Comparison of ENCODE assay signal across 15 cellular contexts in genomic region chr3:5251196-5251583, GRCh38.
A peak's percentile ranks its signal among the peaks of the same experiment; 100 is the strongest.
DNase-seq lines count a peak whose midpoint lies in the region; ATAC-seq, FAIRE-seq and TF ChIP-seq lines count a peak whose summit lies in the region.
"Had no signal": no experiment of that assay in that cellular context is flagged by ENCODE, and none has a peak within 500 bp of the region (broad histone marks: within the 10 kb centered on the region; RNA-seq: fewer than 3 reads in every experiment).

No MANE protein-coding gene starts in this region.

- H3K4me2 ChIP-seq in astrocyte (ENCODE audit: low read length), result peak overlapping the region; percentile 74
- H3K4me2 ChIP-seq: BLaER1 had no signal

- 38 to 52% methylated on average over 5 to 6 of the region's 6 CpGs for WGBS in gastroesophageal sphincter (ENCODE audit: low coverage in 1 of 2), 2 donors
- WGBS in sigmoid colon, 2 donors, result 11 to 60% methylated on average over 6 of the region's 6 CpGs

- H3K27me3 Mint-ChIP-seq in Caco-2 (ENCODE audit: insufficient read depth, unreplicated experiment) (no peaks in the 10 kb centered on the region), astrocyte (ENCODE audit: low read depth, unreplicated experiment) (no peaks in the 10 kb centered on the region)
- H3K27me3 Mint-ChIP-seq: activated CD4-positive, alpha-beta memory T cell treated with anti-CD3 and anti-CD28 coated beads, Interleukin-2, amount 10 ng/mL, durations not matched to agents 7 days and 5 days had no signal

- peak overlapping the region; percentile 42 for H2AFZ ChIP-seq in astrocyte (ENCODE audit: low read depth, low read length)

- H3K27ac ChIP-seq in astrocyte (ENCODE audit: low read depth, low read length), result no peak overlapping the region
- H3K27ac ChIP-seq in gastroesophageal sphincter, result no peak overlapping the region
- no peak overlapping the region for H3K27ac ChIP-seq in sigmoid colon
- H3K27ac ChIP-seq: BLaER1, neutrophil had no signal

- H3K79me2 ChIP-seq in astrocyte (ENCODE audit: insufficient read depth, low read length), result no peaks in the 10 kb centered on the region

- DNase-seq in Caco-2, result no peak
- DNase-seq in astrocyte (ENCODE audit: low read depth), result no peak
- DNase-seq in sigmoid colon, result no peak
- DNase-seq in retina, result no peak
- no peak for DNase-seq in GM12892 (ENCODE audit: insufficient read length)
- DNase-seq in SHP77 (lab: John Stamatoyannopoulos, UW), result no peak
- DNase-seq: activated CD4-positive, alpha-beta memory T cell treated with anti-CD3 and anti-CD28 coated beads, Interleukin-2, amount 10 ng/mL, durations not matched to agents 7 days and 5 days; central memory CD4-positive, alpha-beta T cell; OCI-M1; stimulated activated CD4-positive, alpha-beta T cell treated with anti-CD3 and anti-CD28 coated beads, Interleukin-1b, Interleukin-23, amount 100 ng/mL, for 48 hours; T-helper 2 cell had no signal

- no peaks in the 10 kb centered on the region for H3K36me3 ChIP-seq in Caco-2 (ENCODE audit: control insufficient read depth, insufficient read depth, low read length)
- no peaks in the 10 kb centered on the region for H3K36me3 ChIP-seq in astrocyte (ENCODE audit: insufficient read depth, low read length)
- H3K36me3 ChIP-seq in gastroesophageal sphincter, result no peaks in the 10 kb centered on the region
- no peaks in the 10 kb centered on the region for H3K36me3 ChIP-seq in sigmoid colon
- H3K36me3 ChIP-seq: BLaER1, neutrophil had no signal

- TF ChIP-seq EP300 in gastroesophageal sphincter (IDR thresholded peaks at IDR 0.05), result no peak
- no peak for TF ChIP-seq EP300 in sigmoid colon (IDR thresholded peaks at IDR 0.05)

- POLR2A ChIA-PET in Caco-2 (lab: Charles Lee), result no interaction called here

- no TSS peak for BruUV-seq in Caco-2 (replicated peaks; lab: Mats Ljungman, UMichigan)

- no peaks in the 10 kb centered on the region for H3K36me3 Mint-ChIP-seq in Caco-2 (ENCODE audit: insufficient read depth, unreplicated experiment)
- no peaks in the 10 kb centered on the region for H3K36me3 Mint-ChIP-seq in astrocyte (ENCODE audit: low read depth, unreplicated experiment)

- H3K4me1 ChIP-seq in Caco-2 (0 out of 2 replicates have a peak, but pooled peaks cover 5% of the 10 kb centered on the region), astrocyte (ENCODE audit: insufficient read depth, low read length) (no peaks in the 10 kb centered on the region), gastroesophageal sphincter (peaks cover 0 to 5% (median 0%) of the 10 kb centered on the region in 3 donors), sigmoid colon (no peaks in the 10 kb centered on the region)

- no peak overlapping the region for H3K27ac Mint-ChIP-seq in Caco-2 (ENCODE audit: unreplicated experiment)
- no peak overlapping the region for H3K27ac Mint-ChIP-seq in astrocyte (ENCODE audit: unreplicated experiment)
- H3K27ac Mint-ChIP-seq: activated CD4-positive, alpha-beta memory T cell treated with anti-CD3 and anti-CD28 coated beads, Interleukin-2, amount 10 ng/mL, durations not matched to agents 7 days and 5 days had no signal

- no peak for TF ChIP-seq CTCF in Caco-2 (IDR thresholded peaks at IDR 0.05; ENCODE audit: insufficient read depth in 1 of 2, low read depth in 1 of 2, low read length in 1 of 2, severe bottlenecking in 1 of 2, unreplicated experiment in 1 of 2)
- no peak for TF ChIP-seq CTCF in astrocyte (IDR thresholded peaks at IDR 0.05; ENCODE audit: insufficient read depth, low read depth, low read length)
- TF ChIP-seq CTCF in gastroesophageal sphincter (IDR thresholded peaks at IDR 0.05), result no peak
- TF ChIP-seq CTCF in sigmoid colon (IDR thresholded peaks at IDR 0.05), result no peak

- H3K9me3 Mint-ChIP-seq in Caco-2 (ENCODE audit: unreplicated experiment) (no peaks in the 10 kb centered on the region), astrocyte (ENCODE audit: unreplicated experiment) (peaks cover 3% of the 10 kb centered on the region)
- H3K9me3 Mint-ChIP-seq: activated CD4-positive, alpha-beta memory T cell treated with anti-CD3 and anti-CD28 coated beads, Interleukin-2, amount 10 ng/mL, durations not matched to agents 7 days and 5 days had no signal

- CTCF ChIA-PET in Caco-2 (lab: Charles Lee), result no interaction called here

- H3K4me1 Mint-ChIP-seq in Caco-2 (ENCODE audit: low read depth, unreplicated experiment) (no peaks in the 10 kb centered on the region), astrocyte (ENCODE audit: low read depth, unreplicated experiment) (no peaks in the 10 kb centered on the region)

- no peak for ATAC-seq in gastroesophageal sphincter
- ATAC-seq in HG02642 (IDR thresholded peaks at IDR 0.05; ENCODE audit: poor library complexity, unreplicated experiment), result no peak

- intact Hi-C loops in Caco-2 (cut with micrococcal nuclease; ENCODE audit: unreplicated experiment), result no loop called here
- intact Hi-C loops in sigmoid colon (cut with DNase I), result no loop called here

- no peaks in the 10 kb centered on the region for H4K20me1 ChIP-seq in astrocyte (ENCODE audit: insufficient read depth, low read length)
- H4K20me1 ChIP-seq: BLaER1 had no signal

- H3K4me3 Mint-ChIP-seq in Caco-2 (ENCODE audit: unreplicated experiment) (peak overlapping the region; percentile 66), astrocyte (ENCODE audit: unreplicated experiment) (no peak overlapping the region)
- H3K4me3 Mint-ChIP-seq: activated CD4-positive, alpha-beta memory T cell treated with anti-CD3 and anti-CD28 coated beads, Interleukin-2, amount 10 ng/mL, durations not matched to agents 7 days and 5 days had no signal

- H3K27me3 ChIP-seq in Caco-2 (replicated peaks; ENCODE audit: control insufficient read depth, insufficient read depth, low read length), result no peaks in the 10 kb centered on the region
- peaks cover 3% of the 10 kb centered on the region for H3K27me3 ChIP-seq in astrocyte (ENCODE audit: insufficient read depth, low read length)
- no peaks in the 10 kb centered on the region for H3K27me3 ChIP-seq in gastroesophageal sphincter
- H3K27me3 ChIP-seq in sigmoid colon, result no peaks in the 10 kb centered on the region
- H3K27me3 ChIP-seq: BLaER1, neutrophil had no signal

- FAIRE-seq in astrocyte (lab: Jason Lieb, UNC), result no peak
- FAIRE-seq in GM12892 (lab: Jason Lieb, UNC), result no peak

- peak overlapping the region; percentile 10 for H3K9ac ChIP-seq in astrocyte (ENCODE audit: low read length)
- H3K9ac ChIP-seq: BLaER1 had no signal

- no peaks in the 10 kb centered on the region for H3K9me3 ChIP-seq in Caco-2
- no peaks in the 10 kb centered on the region for H3K9me3 ChIP-seq in astrocyte (ENCODE audit: insufficient read depth, low read depth, low read length)
- H3K9me3 ChIP-seq in gastroesophageal sphincter, result no peaks in the 10 kb centered on the region
- no peaks in the 10 kb centered on the region for H3K9me3 ChIP-seq in sigmoid colon
- H3K9me3 ChIP-seq: BLaER1, neutrophil had no signal

- H3K4me3 ChIP-seq in Caco-2 (ENCODE audit: low read depth, low read length) (no peak overlapping the region), astrocyte (ENCODE audit: insufficient read depth, low read depth, low read length) (peak overlapping the region; percentile 45), gastroesophageal sphincter (peak overlapping the region; percentile 25 to 40), sigmoid colon (peak overlapping the region in 3 of 4 donors; percentile 16 to 32 (median 22))
- H3K4me3 ChIP-seq: BLaER1 had no signal

- TF ChIP-seq POLR2A in gastroesophageal sphincter (IDR thresholded peaks at IDR 0.05) (no peak), sigmoid colon (IDR thresholded peaks at IDR 0.05) (no peak), GM12892 (IDR thresholded peaks at IDR 0.05; ENCODE audit: low read depth, low read length) (no peak)
